Comparison of ENCODE assay signal across 14 cellular contexts in the genomic region with DNA sequence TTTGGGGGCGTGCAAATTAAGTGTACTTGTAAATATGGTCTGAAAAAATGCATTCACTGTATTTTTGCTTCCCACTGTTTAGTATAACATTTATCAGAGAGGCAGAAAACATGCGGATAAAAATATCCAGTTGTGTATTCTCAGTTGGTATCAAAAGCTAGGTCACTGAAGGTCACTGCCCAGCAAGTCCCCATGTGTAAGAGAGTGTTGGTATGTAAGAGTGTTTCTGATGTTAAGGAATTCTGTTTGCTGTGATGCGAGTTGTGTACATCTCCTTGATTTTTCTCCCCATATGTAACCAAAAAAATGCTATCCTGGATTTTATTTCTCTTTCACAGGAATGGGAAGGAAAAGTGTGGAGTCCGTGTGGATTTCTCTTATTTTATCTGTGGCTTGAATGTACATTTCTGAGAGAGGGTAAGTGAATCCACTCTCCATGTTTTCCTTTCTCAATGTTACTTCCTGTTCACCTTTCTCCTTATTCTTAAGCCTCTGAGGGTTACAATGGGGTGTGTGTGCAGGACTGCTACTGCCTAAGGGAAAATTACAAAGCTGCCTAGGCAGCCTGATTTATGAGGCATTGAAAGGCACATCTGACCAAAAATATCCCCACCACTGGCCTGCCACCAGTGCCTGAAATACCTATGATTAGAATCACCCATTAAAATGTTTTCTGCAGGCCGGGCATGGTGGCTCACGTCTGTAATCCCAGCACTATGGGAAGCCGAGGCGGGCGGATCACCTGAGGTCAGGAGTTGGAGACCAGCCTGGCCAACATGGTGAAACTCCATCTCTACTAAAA.
DNase-seq lines count a peak whose midpoint lies in the region; ATAC-seq, FAIRE-seq and TF ChIP-seq lines count a peak whose summit lies in the region.
"Had no signal": no experiment of that assay in that cellular context is flagged by ENCODE, and none has a peak within 500 bp of the region (broad histone marks: within the 10 kb centered on the region; RNA-seq: fewer than 3 reads in every experiment).

No MANE protein-coding gene starts in this region.

- peak; percentile 95 for ATAC-seq in mucosa of descending colon
- ATAC-seq in HG02840 (IDR thresholded peaks at IDR 0.05; ENCODE audit: low FRiP score, unreplicated experiment) = no peak
- ATAC-seq in activated CD8-positive, alpha-beta memory T cell treated with anti-CD3 and anti-CD28 coated beads, Interleukin-2, amount 10 ng/mL, durations not matched to agents 7 days and 5 days = no peak
- ATAC-seq: activated T-helper 17 cell treated with anti-CD3 and anti-CD28 coated beads, Interleukin-2, amount 50 U/mL, for 72 hours had no signal

- no peak overlapping the region for H3K4me2 ChIP-seq in endothelial cell of umbilical vein (ENCODE audit: insufficient read depth, low read length)

- H3K4me1 Mint-ChIP-seq in activated naive CD8-positive, alpha-beta T cell treated with anti-CD3 and anti-CD28 coated beads for 36 hours = peaks cover under 1% of the 10 kb centered on the region
- H3K4me1 Mint-ChIP-seq in activated CD8-positive, alpha-beta memory T cell treated with anti-CD3 and anti-CD28 coated beads, Interleukin-2, amount 10 ng/mL, durations not matched to agents 7 days and 5 days = no peaks in the 10 kb centered on the region

- no TSS peak for BruUV-seq in endothelial cell of umbilical vein (replicated peaks; lab: Mats Ljungman, UMichigan)

- TF ChIP-seq POLR2A in endothelial cell of umbilical vein (IDR thresholded peaks at IDR 0.05; ENCODE audit: low read depth, low read length) = no peak

- no peaks in the 10 kb centered on the region for H3K79me2 ChIP-seq in endothelial cell of umbilical vein (ENCODE audit: control insufficient read depth, insufficient read depth, low read length)

- no peaks in the 10 kb centered on the region for H3K9me3 ChIP-seq in MG63
- H3K9me3 ChIP-seq in endothelial cell of umbilical vein (replicated peaks; ENCODE audit: control insufficient read depth, insufficient read depth, low read length) = no peaks in the 10 kb centered on the region
- H3K9me3 ChIP-seq in mucosa of descending colon = no peaks in the 10 kb centered on the region
- H3K9me3 ChIP-seq: thoracic aorta had no signal

- dilution Hi-C loops in endothelial cell of umbilical vein (cut with MboI; ENCODE audit: extremely low pct_ligation_motif_present, low sequenced_read_pairs) = no loop called here

- H3K36me3 ChIP-seq in MG63 (no peaks in the 10 kb centered on the region), endothelial cell of umbilical vein (ENCODE audit: control insufficient read depth in 2 of 2, extremely low read depth in 1 of 2, insufficient read depth in 2 of 2, low read length in 2 of 2) (no peaks in the 10 kb centered on the region), mucosa of descending colon (ENCODE audit: low read depth) (no peaks in the 10 kb centered on the region)
- H3K36me3 ChIP-seq: thoracic aorta had no signal

- H3K36me3 Mint-ChIP-seq in activated naive CD8-positive, alpha-beta T cell treated with anti-CD3 and anti-CD28 coated beads for 36 hours = peaks cover under 1% of the 10 kb centered on the region
- H3K36me3 Mint-ChIP-seq in activated CD8-positive, alpha-beta memory T cell treated with anti-CD3 and anti-CD28 coated beads, Interleukin-2, amount 10 ng/mL, durations not matched to agents 7 days and 5 days = no peaks in the 10 kb centered on the region
- H3K36me3 Mint-ChIP-seq: CD8-positive, alpha-beta memory T cell had no signal

- no peak for FAIRE-seq in endothelial cell of umbilical vein (lab: Jason Lieb, UNC)

- no peaks in the 10 kb centered on the region for H4K20me1 ChIP-seq in endothelial cell of umbilical vein (replicated peaks; ENCODE audit: control insufficient read depth, extremely low read depth, insufficient read depth, low read length)

- no peak overlapping the region for H3K9ac ChIP-seq in endothelial cell of umbilical vein (replicated peaks; ENCODE audit: extremely low read depth, insufficient read depth, low read length)

- CTCF ChIA-PET in endothelial cell of umbilical vein (lab: Charles Lee) = interaction anchor here (0.8 kb wide), 1 partner anchor 74 kb away, joined by 3 read pairs; no protein-coding TSS in a partner anchor
- CTCF ChIA-PET in activated CD8-positive, alpha-beta memory T cell treated with anti-CD3 and anti-CD28 coated beads, Interleukin-2, amount 10 ng/mL, durations not matched to agents 7 days and 5 days (lab: Charles Lee) = no interaction called here

- H3K27me3 Mint-ChIP-seq in activated naive CD8-positive, alpha-beta T cell treated with anti-CD3 and anti-CD28 coated beads for 36 hours = no peaks in the 10 kb centered on the region
- peaks cover 6% of the 10 kb centered on the region for H3K27me3 Mint-ChIP-seq in activated CD8-positive, alpha-beta memory T cell treated with anti-CD3 and anti-CD28 coated beads, Interleukin-2, amount 10 ng/mL, durations not matched to agents 7 days and 5 days

- no peak overlapping the region for H3K27ac Mint-ChIP-seq in activated naive CD8-positive, alpha-beta T cell treated with anti-CD3 and anti-CD28 coated beads for 36 hours
- no peak overlapping the region for H3K27ac Mint-ChIP-seq in activated CD8-positive, alpha-beta memory T cell treated with anti-CD3 and anti-CD28 coated beads, Interleukin-2, amount 10 ng/mL, durations not matched to agents 7 days and 5 days
- H3K27ac Mint-ChIP-seq: activated T-helper 17 cell treated with anti-CD3 and anti-CD28 coated beads, Interleukin-2, amount 50 U/mL, for 72 hours; CD8-positive, alpha-beta memory T cell had no signal

- H3K27ac ChIP-seq in endothelial cell of umbilical vein (ENCODE audit: insufficient read depth, low read depth, low read length) = no peak overlapping the region
- H3K27ac ChIP-seq: thoracic aorta had no signal

- intact Hi-C loops in endothelial cell of umbilical vein (cut with micrococcal nuclease) (no loop called here), mucosa of descending colon (cut with DNase I, micrococcal nuclease) (no loop called here)

- POLR2A ChIA-PET in endothelial cell of umbilical vein (lab: Charles Lee) = no interaction called here

- no peak overlapping the region for H2AFZ ChIP-seq in endothelial cell of umbilical vein (ENCODE audit: low read depth, low read length)

- no peak overlapping the region for H3K4me3 Mint-ChIP-seq in activated naive CD8-positive, alpha-beta T cell treated with anti-CD3 and anti-CD28 coated beads for 36 hours
- no peak overlapping the region for H3K4me3 Mint-ChIP-seq in activated CD8-positive, alpha-beta memory T cell treated with anti-CD3 and anti-CD28 coated beads, Interleukin-2, amount 10 ng/mL, durations not matched to agents 7 days and 5 days
- H3K4me3 Mint-ChIP-seq: activated T-helper 17 cell treated with anti-CD3 and anti-CD28 coated beads, Interleukin-2, amount 50 U/mL, for 72 hours; CD8-positive, alpha-beta memory T cell had no signal

- no peaks in the 10 kb centered on the region for H3K4me1 ChIP-seq in endothelial cell of umbilical vein (ENCODE audit: control insufficient read depth, extremely low read depth, insufficient read depth, low read length)
- peaks cover 6% of the 10 kb centered on the region for H3K4me1 ChIP-seq in mucosa of descending colon (ENCODE audit: low read depth)

- DNase-seq in COLO829 (ENCODE audit: low spot score) (peak; percentile 83), MG63 (peak; percentile 11), endothelial cell of umbilical vein (ENCODE audit: low read depth, low spot score) (peak; percentile 73), mucosa of descending colon (peak in 1 of 3 donors; percentile 53), NCI-H1092 treated with DMSO at 0.1 percent for 48 hours (lab: John Stamatoyannopoulos, UW) (no peak)
- DNase-seq in activated naive CD8-positive, alpha-beta T cell treated with anti-CD3 and anti-CD28 coated beads for 36 hours = no peak
- no peak for DNase-seq in activated CD8-positive, alpha-beta memory T cell treated with anti-CD3 and anti-CD28 coated beads, Interleukin-2, amount 10 ng/mL, durations not matched to agents 7 days and 5 days
- DNase-seq: CD8-positive, alpha-beta memory T cell; KBM-7; mesendoderm; NCI-H526 treated with DMSO at 0.1 percent for 48 hours had no signal

- no peaks in the 10 kb centered on the region for H3K9me1 ChIP-seq in endothelial cell of umbilical vein (replicated peaks; ENCODE audit: control insufficient read depth, extremely low read depth, insufficient read depth, low read length)

- TF ChIP-seq CTCF in endothelial cell of umbilical vein (IDR thresholded peaks at IDR 0.05; ENCODE audit: extremely low read depth in 1 of 2, insufficient read depth in 1 of 2, low read depth in 1 of 2, low read length in 2 of 2) (no peak), mucosa of descending colon (IDR thresholded peaks at IDR 0.05) (no peak)

- H3K4me3 ChIP-seq in MG63 (no peak overlapping the region), endothelial cell of umbilical vein (replicated peaks in 1 of 3; ENCODE audit: insufficient read depth in 1 of 3, low read depth in 1 of 3, low read length in 3 of 3) (no peak overlapping the region), mucosa of descending colon (no peak overlapping the region)
- H3K4me3 ChIP-seq: thoracic aorta had no signal

- peaks cover under 1% of the 10 kb centered on the region for H3K9me3 Mint-ChIP-seq in activated naive CD8-positive, alpha-beta T cell treated with anti-CD3 and anti-CD28 coated beads for 36 hours
- peaks cover under 1% of the 10 kb centered on the region for H3K9me3 Mint-ChIP-seq in activated CD8-positive, alpha-beta memory T cell treated with anti-CD3 and anti-CD28 coated beads, Interleukin-2, amount 10 ng/mL, durations not matched to agents 7 days and 5 days (ENCODE audit: low read depth)

- H3K27me3 ChIP-seq in MG63 (no peaks in the 10 kb centered on the region), endothelial cell of umbilical vein (ENCODE audit: control insufficient read depth in 2 of 2, insufficient read depth in 2 of 2, low read length in 2 of 2) (no peaks in the 10 kb centered on the region)

TF ChIP-seq in endothelial cell of umbilical vein, 7 proteins besides CTCF, POLR2A, EP300 and RAD21:
- TF ChIP-seq EZH2 (IDR thresholded peaks at IDR 0.05; ENCODE audit: borderline replicate concordance, low read depth, low read length, severe bottlenecking) = no peak
- TF ChIP-seq MYC (IDR thresholded peaks at IDR 0.05; ENCODE audit: low read depth, low read length) = no peak
- no peak for TF ChIP-seq GATA2 (IDR thresholded peaks at IDR 0.05; ENCODE audit: insufficient read depth, insufficient read length, low read depth, low read length)
- TF ChIP-seq FOS (IDR thresholded peaks at IDR 0.05; ENCODE audit: borderline replicate concordance, insufficient read depth, low read length) = no peak
- TF ChIP-seq, protein P1, sequence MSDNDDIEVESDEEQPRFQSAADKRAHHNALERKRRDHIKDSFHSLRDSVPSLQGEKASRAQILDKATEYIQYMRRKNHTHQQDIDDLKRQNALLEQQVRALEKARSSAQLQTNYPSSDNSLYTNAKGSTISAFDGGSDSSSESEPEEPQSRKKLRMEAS (IDR thresholded peaks at IDR 0.05; ENCODE audit: insufficient read depth, insufficient read length) = no peak
- no peak for TF ChIP-seq JUN (IDR thresholded peaks at IDR 0.05; ENCODE audit: borderline replicate concordance, insufficient read depth, insufficient read length, low read depth)
- TF ChIP-seq POLR2AphosphoS5 (IDR thresholded peaks at IDR 0.05; ENCODE audit: insufficient read depth, low read depth, low read length) = no peak

Comparison
In these comparisons a context has a peak if more than half of its experiments do, and no peak if none do; other contexts are left out.
1. DNase-seq: peak in COLO829 (single experiment), MG63 (single experiment) and endothelial cell of umbilical vein (single experiment); none in activated naive CD8-positive, alpha-beta T cell treated with anti-CD3 and anti-CD28 coated beads for 36 hours (single experiment), activated CD8-positive, alpha-beta memory T cell treated with anti-CD3 and anti-CD28 coated beads, Interleukin-2, amount 10 ng/mL, durations not matched to agents 7 days and 5 days (single experiment) and NCI-H1092 treated with DMSO at 0.1 percent for 48 hours (single experiment).